Comparison of ENCODE assay signal across 12 cellular contexts in genomic region chr17:46072998-46073397, GRCh38.
DNase-seq lines count a peak whose midpoint lies in the region; ATAC-seq and TF ChIP-seq lines count a peak whose summit lies in the region.
"Had no signal": no experiment of that assay in that cellular context is flagged by ENCODE, and none has a peak within 500 bp of the region (broad histone marks: within the 10 kb centered on the region; RNA-seq: fewer than 3 reads in every experiment).

No MANE protein-coding gene starts in this region.

- CTCF ChIA-PET in PC-9 (lab: Charles Lee): interaction anchor here (0.6 kb wide), 1 partner anchor 18 kb away, joined by 3 read pairs; no protein-coding TSS in a partner anchor

- H4K20me1 ChIP-seq in PC-9 (ENCODE audit: insufficient read depth): peaks cover 38% of the 10 kb centered on the region

- no peak for ATAC-seq in HG03342 (IDR thresholded peaks at IDR 0.05; ENCODE audit: unreplicated experiment)
- no peak for ATAC-seq in stimulated activated memory B cell treated with anti-CD40 and anti-IgM and Interleukin-4, amounts not matched to agents 10 μg/mL and 1 μg/mL and 100 μg/mL, for 72 hours

- no peaks in the 10 kb centered on the region for H3K9me2 ChIP-seq in PC-9 (ENCODE audit: insufficient read depth)

- 0 out of 2 replicates have a peak, but pooled peaks cover 14% of the 10 kb centered on the region for H3K36me3 ChIP-seq in PC-9 (ENCODE audit: low read depth)

- H3K4me1 Mint-ChIP-seq in nephron progenitor cell: peaks cover 24% of the 10 kb centered on the region
- peaks cover 8% of the 10 kb centered on the region for H3K4me1 Mint-ChIP-seq in stimulated activated memory B cell treated with anti-CD40 and anti-IgM and Interleukin-4, amounts not matched to agents 10 μg/mL and 1 μg/mL and 100 μg/mL, for 72 hours

- H3K4me3 Mint-ChIP-seq in nephron progenitor cell: no peak overlapping the region
- no peak overlapping the region for H3K4me3 Mint-ChIP-seq in stimulated activated memory B cell treated with anti-CD40 and anti-IgM and Interleukin-4, amounts not matched to agents 10 μg/mL and 1 μg/mL and 100 μg/mL, for 72 hours

- no TSS peak for BruUV-seq in PC-9 (replicated peaks; lab: Mats Ljungman, UMichigan)

- H3K9me3 Mint-ChIP-seq in nephron progenitor cell: peaks cover 18% of the 10 kb centered on the region
- H3K9me3 Mint-ChIP-seq in stimulated activated memory B cell treated with anti-CD40 and anti-IgM and Interleukin-4, amounts not matched to agents 10 μg/mL and 1 μg/mL and 100 μg/mL, for 72 hours: no peaks in the 10 kb centered on the region

- H3F3A ChIP-seq in PC-9 (ENCODE audit: insufficient read depth, low read depth): peaks cover 36% of the 10 kb centered on the region

- peak; percentile 49 for DNase-seq in Caki2 (ENCODE audit: low read depth)
- peak in 1 of 2 experiments; percentile 43 for DNase-seq in PC-9
- DNase-seq in epithelial cell of proximal tubule (ENCODE audit: low read depth): peak; percentile 79
- DNase-seq in nephron progenitor cell: no peak
- no peak for DNase-seq in NCI-H510A treated with DMSO at 0.1 percent for 48 hours (lab: John Stamatoyannopoulos, UW)
- DNase-seq in DMS79 treated with DMSO at 0.1 percent for 48 hours (lab: John Stamatoyannopoulos, UW): no peak
- DNase-seq: DND-41, glutamatergic neuron, T-helper 2 cell had no signal

- H3K27ac Mint-ChIP-seq in nephron progenitor cell: peak overlapping the region; percentile 29
- H3K27ac Mint-ChIP-seq in stimulated activated memory B cell treated with anti-CD40 and anti-IgM and Interleukin-4, amounts not matched to agents 10 μg/mL and 1 μg/mL and 100 μg/mL, for 72 hours: no peak overlapping the region

- H3K4me2 ChIP-seq in PC-9: no peak overlapping the region

- no peaks in the 10 kb centered on the region; the same call in 1 of the 2 replicates for H3K4me1 ChIP-seq in PC-9 (replicated peaks; ENCODE audit: insufficient read depth)

- in situ Hi-C loops in Caki2 (cut with HindIII; ENCODE audit: low pct_unique_long_range_greater_than_20kb, low sequenced_read_pairs): no loop called here

- no peaks in the 10 kb centered on the region for H3K9me3 ChIP-seq in PC-9 (ENCODE audit: insufficient read depth, low read depth)

- H3K27me3 Mint-ChIP-seq in nephron progenitor cell (ENCODE audit: low read depth, poor library complexity): no peaks in the 10 kb centered on the region
- no peaks in the 10 kb centered on the region for H3K27me3 Mint-ChIP-seq in stimulated activated memory B cell treated with anti-CD40 and anti-IgM and Interleukin-4, amounts not matched to agents 10 μg/mL and 1 μg/mL and 100 μg/mL, for 72 hours

- no peaks in the 10 kb centered on the region for H3K27me3 ChIP-seq in PC-9 (ENCODE audit: insufficient read depth, low read depth)

- H2AFZ ChIP-seq in PC-9: no peak overlapping the region

- POLR2A ChIA-PET in PC-9 (lab: Charles Lee; ENCODE audit: unreplicated experiment): interaction anchor here (0.7 kb wide), 1 partner anchor 84 kb away, joined by 12 read pairs; no protein-coding TSS in a partner anchor

- H3K79me2 ChIP-seq in PC-9 (ENCODE audit: low read depth): peaks cover 43% of the 10 kb centered on the region

- peak overlapping the region; percentile 8; the same call in 1 of the 2 replicates for H3K27ac ChIP-seq in PC-9

- no peak overlapping the region for H3K4me3 ChIP-seq in PC-9
- H3K4me3 ChIP-seq in epithelial cell of proximal tubule (ENCODE audit: low read depth, low read length): no peak overlapping the region
- H3K4me3 ChIP-seq: skin epidermis had no signal

- no peak for TF ChIP-seq CTCF in PC-9 (conservative IDR thresholded peaks at IDR 0.05)
- no peak for TF ChIP-seq CTCF in epithelial cell of proximal tubule (conservative IDR thresholded peaks at IDR 0.05; ENCODE audit: low read depth, low read length)
- TF ChIP-seq CTCF in nephron progenitor cell (IDR thresholded peaks at IDR 0.05): no peak

- H3K36me3 Mint-ChIP-seq in nephron progenitor cell (ENCODE audit: low read depth): peaks cover 60% of the 10 kb centered on the region
- peaks cover 13% of the 10 kb centered on the region for H3K36me3 Mint-ChIP-seq in stimulated activated memory B cell treated with anti-CD40 and anti-IgM and Interleukin-4, amounts not matched to agents 10 μg/mL and 1 μg/mL and 100 μg/mL, for 72 hours

- intact Hi-C loops in PC-9 (cut with micrococcal nuclease; ENCODE audit: unreplicated experiment): no loop called here

Comparison
In these comparisons a context has a peak if more than half of its experiments do, and no peak if none do; other contexts are left out.
1. DNase-seq: peak in Caki2 (single experiment) and epithelial cell of proximal tubule (single experiment); none in nephron progenitor cell (single experiment), NCI-H510A treated with DMSO at 0.1 percent for 48 hours (single experiment) and DMS79 treated with DMSO at 0.1 percent for 48 hours (single experiment).